ENCODE assay signal across 17 cellular contexts in genomic region chr2:32756074-32756727, GRCh38.
DNase-seq lines count a peak whose midpoint lies in the region; ATAC-seq, FAIRE-seq and TF ChIP-seq lines count a peak whose summit lies in the region.
"Had no signal": no experiment of that assay in that cellular context is flagged by ENCODE, and none has a peak within 500 bp of the region (broad histone marks: within the 10 kb centered on the region; RNA-seq: fewer than 3 reads in every experiment).

No MANE protein-coding gene starts in this region.

- peak overlapping the region; percentile 89 for H3K4me3 ChIP-seq in CD4-positive, CD25-positive, alpha-beta regulatory T cell (ENCODE audit: low read depth, low read length)
- H3K4me3 ChIP-seq in OCI-LY1 (ENCODE audit: low read depth, low read length, poor library complexity, severe bottlenecking) = no peak overlapping the region
- no peak overlapping the region for H3K4me3 ChIP-seq in mucosa of descending colon
- H3K4me3 ChIP-seq: thyroid gland had no signal

- no peaks in the 10 kb centered on the region for H3K9me3 Mint-ChIP-seq in CD4-positive, CD25-positive, alpha-beta regulatory T cell
- no peaks in the 10 kb centered on the region for H3K9me3 Mint-ChIP-seq in effector memory CD8-positive, alpha-beta T cell

- TF ChIP-seq CTCF in OCI-LY1 (IDR thresholded peaks at IDR 0.05; ENCODE audit: low read length) (no peak), mucosa of descending colon (IDR thresholded peaks at IDR 0.05) (no peak)

- no peaks in the 10 kb centered on the region for H3K27me3 Mint-ChIP-seq in CD4-positive, CD25-positive, alpha-beta regulatory T cell
- no peaks in the 10 kb centered on the region for H3K27me3 Mint-ChIP-seq in effector memory CD8-positive, alpha-beta T cell

- peak in 2 of 3 donors; percentile 16 to 56 for DNase-seq in CD4-positive, CD25-positive, alpha-beta regulatory T cell
- DNase-seq in GM18507 (ENCODE audit: extremely low spot score, insufficient read length, low read depth) (no peak), dermis blood vessel endothelial cell (no peak), GM19240 (ENCODE audit: insufficient read length, low spot score) (no peak), mucosa of descending colon (no peak)
- DNase-seq in effector memory CD8-positive, alpha-beta T cell = no peak
- DNase-seq: anterior cingulate cortex; BE2C; DMS79; NCI-H1105; SHP77 treated with DMSO at 0.1 percent for 48 hours; stimulated activated CD4-positive, alpha-beta T cell treated with anti-CD3 and anti-CD28 coated beads, Interleukin-15, amount 100 ng/mL, for 24 hours; thyroid gland had no signal

- FAIRE-seq in GM18507 (lab: Jason Lieb, UNC) = peak; percentile 5
- FAIRE-seq: colon, keratinocyte had no signal

- H3K27ac ChIP-seq in CD4-positive, CD25-positive, alpha-beta regulatory T cell (ENCODE audit: insufficient read depth, low read length, poor library complexity, severe bottlenecking) = peak overlapping the region; percentile 64
- no peak overlapping the region for H3K27ac ChIP-seq in OCI-LY1 (ENCODE audit: low read depth, low read length, poor library complexity, severe bottlenecking)
- H3K27ac ChIP-seq: thyroid gland had no signal

- H3K9ac ChIP-seq in OCI-LY1 (ENCODE audit: low read length) = no peak overlapping the region

- peak overlapping the region; percentile 84 to 94 (median 92) for H3K27ac Mint-ChIP-seq in CD4-positive, CD25-positive, alpha-beta regulatory T cell
- peak overlapping the region; percentile 91 to 97 for H3K27ac Mint-ChIP-seq in effector memory CD8-positive, alpha-beta T cell

- H3K36me3 Mint-ChIP-seq in CD4-positive, CD25-positive, alpha-beta regulatory T cell = peaks cover 32% of the 10 kb centered on the region
- peaks cover 17% of the 10 kb centered on the region for H3K36me3 Mint-ChIP-seq in effector memory CD8-positive, alpha-beta T cell (ENCODE audit: insufficient read depth)

- H3K79me2 ChIP-seq in OCI-LY1 (ENCODE audit: insufficient read depth, low read length) = no peaks in the 10 kb centered on the region

- peak overlapping the region; percentile 26; the same call in 1 of the 2 replicates for H3K4me2 ChIP-seq in OCI-LY1 (ENCODE audit: low read length)

- H4K20me1 ChIP-seq in OCI-LY1 (ENCODE audit: insufficient read depth, low read length) = no peaks in the 10 kb centered on the region

- no peaks in the 10 kb centered on the region for H3F3A ChIP-seq in OCI-LY1 (ENCODE audit: insufficient read depth, low read length)

- H2AFZ ChIP-seq in OCI-LY1 (ENCODE audit: low read length) = no peak overlapping the region

- no peaks in the 10 kb centered on the region for H3K9me2 ChIP-seq in OCI-LY1 (ENCODE audit: low read depth, low read length)

- peak; percentile 31 to 55 for ATAC-seq in CD4-positive, CD25-positive, alpha-beta regulatory T cell (ENCODE audit: low read depth in 2 of 2)
- ATAC-seq in effector memory CD8-positive, alpha-beta T cell (replicated peaks) = peak; percentile 58
- ATAC-seq in HG02870 (IDR thresholded peaks at IDR 0.05; ENCODE audit: unreplicated experiment) = no peak
- ATAC-seq in mucosa of descending colon = no peak

- H3K36me3 ChIP-seq in CD4-positive, CD25-positive, alpha-beta regulatory T cell (ENCODE audit: control insufficient read depth, insufficient read depth, low read length) = peaks cover 15% of the 10 kb centered on the region
- H3K36me3 ChIP-seq in OCI-LY1 (ENCODE audit: insufficient read depth, low read length) (peaks cover 41% of the 10 kb centered on the region), mucosa of descending colon (ENCODE audit: low read depth) (no peaks in the 10 kb centered on the region)
- H3K36me3 ChIP-seq: BE2C, thyroid gland had no signal

- no peaks in the 10 kb centered on the region for H3K27me3 ChIP-seq in CD4-positive, CD25-positive, alpha-beta regulatory T cell (ENCODE audit: control insufficient read depth, insufficient read depth, low read length)
- no peaks in the 10 kb centered on the region for H3K27me3 ChIP-seq in OCI-LY1 (ENCODE audit: insufficient read depth, low read length)
- H3K27me3 ChIP-seq: BE2C, thyroid gland had no signal

- intact Hi-C loops in mucosa of descending colon (cut with DNase I, micrococcal nuclease) = no loop called here

- peaks cover 9 to 22% (median 16%) of the 10 kb centered on the region in 4 donors for H3K4me1 Mint-ChIP-seq in CD4-positive, CD25-positive, alpha-beta regulatory T cell
- peaks cover 14 to 16% of the 10 kb centered on the region in 2 donors for H3K4me1 Mint-ChIP-seq in effector memory CD8-positive, alpha-beta T cell (ENCODE audit: low read depth in 2 of 2)

- no peaks in the 10 kb centered on the region for H3K9me3 ChIP-seq in CD4-positive, CD25-positive, alpha-beta regulatory T cell (ENCODE audit: control insufficient read depth in 2 of 2, low read length in 2 of 2)
- H3K9me3 ChIP-seq in OCI-LY1 (ENCODE audit: low read length) (0 out of 2 replicates have a peak, but pooled peaks cover 3% of the 10 kb centered on the region), mucosa of descending colon (no peaks in the 10 kb centered on the region)
- H3K9me3 ChIP-seq: BE2C, thyroid gland had no signal

- H3K4me3 Mint-ChIP-seq in CD4-positive, CD25-positive, alpha-beta regulatory T cell = peak overlapping the region; percentile 54 to 91 (median 78)
- H3K4me3 Mint-ChIP-seq in effector memory CD8-positive, alpha-beta T cell = peak overlapping the region; percentile 71 to 80

- H3K4me1 ChIP-seq in CD4-positive, CD25-positive, alpha-beta regulatory T cell (ENCODE audit: control insufficient read depth, insufficient read depth, low read length, poor library complexity, severe bottlenecking) = peaks cover 12% of the 10 kb centered on the region
- H3K4me1 ChIP-seq in OCI-LY1 (ENCODE audit: insufficient read depth, low read length, severe bottlenecking) (no peaks in the 10 kb centered on the region), mucosa of descending colon (ENCODE audit: low read depth) (no peaks in the 10 kb centered on the region)

Comparison
In these comparisons a context has a peak if more than half of its experiments do, and no peak if none do; other contexts are left out.
1. ATAC-seq: peak in CD4-positive, CD25-positive, alpha-beta regulatory T cell (2 of 2) and effector memory CD8-positive, alpha-beta T cell (single experiment); none in HG02870 (single experiment) and mucosa of descending colon (single experiment).
2. DNase-seq: peak in CD4-positive, CD25-positive, alpha-beta regulatory T cell (2 of 3); none in GM18507 (single experiment), effector memory CD8-positive, alpha-beta T cell (0 of 3), dermis blood vessel endothelial cell (single experiment), GM19240 (single experiment) and mucosa of descending colon (0 of 3).